ENCODE assay signal across 37 cellular contexts in the genomic region with DNA sequence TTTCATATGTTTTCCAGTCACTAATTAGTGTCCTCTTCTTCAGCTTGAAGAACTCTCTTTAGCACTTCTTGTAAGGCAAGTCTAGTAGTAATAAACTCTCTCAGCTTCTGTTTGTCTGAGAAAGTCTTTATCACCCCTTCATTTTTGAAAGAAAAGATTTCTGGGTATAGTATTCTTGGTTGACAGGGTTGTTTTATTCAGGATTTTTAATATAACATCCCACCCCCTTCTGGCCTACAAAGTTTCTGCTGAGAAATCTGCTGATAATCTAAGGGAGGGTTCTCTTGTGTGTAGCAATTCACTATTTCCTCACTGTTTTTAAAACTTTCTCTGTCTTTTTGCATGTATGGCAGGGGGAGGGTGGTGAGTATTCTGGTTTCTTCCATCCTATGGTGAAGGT. TPM values are rescaled to one million over a fixed set of nuclear protein-coding genes. Genes with fewer than 3 reads are reported as not detected.
"Had no signal": no experiment of that assay in that cellular context is flagged by ENCODE, and none has a peak within 500 bp of the region (broad histone marks: within the 10 kb centered on the region; RNA-seq: fewer than 3 reads in every experiment).

No MANE protein-coding gene starts in this region.

- H3K9me3 ChIP-seq: testis, uterus had no signal

- H3K36me3 ChIP-seq: neural progenitor cell, ovary, spleen, suprapubic skin, tibial artery, transverse colon, upper lobe of right lung, uterus had no signal

- H3K36me3 Mint-ChIP-seq: neural progenitor cell, type B pancreatic cell had no signal

- H3K79me2 ChIP-seq: parathyroid adenoma had no signal

- H3K4me2 ChIP-seq: neural progenitor cell, smooth muscle cell had no signal

- H3K27me3 ChIP-seq: neural progenitor cell, ovary, testis, tibial artery, upper lobe of right lung, uterus had no signal

- H3K9me3 Mint-ChIP-seq: type B pancreatic cell had no signal

- H3K4me3 Mint-ChIP-seq: naive thymus-derived CD4-positive, alpha-beta T cell; natural killer cell; nephron; neural progenitor cell; stimulated activated memory B cell treated with anti-CD40 and anti-IgM and Interleukin-4, amounts not matched to agents 10 μg/mL and 1 μg/mL and 100 μg/mL, for 72 hours; stimulated activated naive CD8-positive, alpha-beta T cell treated with anti-CD3 and anti-CD28 coated beads, Interleukin-15, amount 100 ng/mL, for 72 hours; type B pancreatic cell had no signal

- H3K4me1 ChIP-seq: parathyroid adenoma, psoas muscle, spleen, suprapubic skin, testis, tibial artery, transverse colon, upper lobe of right lung, uterus had no signal

- DNase-seq: naive thymus-derived CD4-positive, alpha-beta T cell; natural killer cell; occipital lobe; ovary; posterior cingulate gyrus; psoas muscle; right cardiac atrium; spleen; stimulated activated CD4-positive, alpha-beta T cell treated with anti-CD3 and anti-CD28 coated beads, Interleukin-12 subunit alpha, Interleukin-12 subunit beta, amount 100 ng/mL, for 4 hours; stimulated activated CD4-positive, alpha-beta T cell treated with anti-CD3 and anti-CD28 coated beads, Interleukin-1b, Interleukin-23, amount 100 ng/mL, for 48 hours; stimulated activated CD4-positive, alpha-beta T cell treated with anti-CD3 and anti-CD28 coated beads, Interleukin-4, amount 100 ng/mL, for 1 hour; stimulated activated CD4-positive, alpha-beta T cell treated with anti-CD3 and anti-CD28 coated beads, Interleukin-4, amount 100 ng/mL, for 4 hours; stimulated activated CD8-positive, alpha-beta memory T cell treated with anti-CD3 and anti-CD28 coated beads, Interleukin-4, amount 100 ng/mL, for 48 hours; stimulated activated naive CD4-positive, alpha-beta T cell; stimulated activated naive CD8-positive, alpha-beta T cell treated with anti-CD3 and anti-CD28 coated beads, Interleukin-15, amount 100 ng/mL, for 72 hours; stimulated activated naive CD8-positive, alpha-beta T cell treated with anti-CD3 and anti-CD28 coated beads, Interleukin-15, Interleukin-2, amounts not matched to agents 100 U/mL and 50 U/mL, for 24 hours; substantia nigra; testis; tibial artery; transverse colon; upper lobe of right lung; uterus had no signal

- H3K27ac ChIP-seq: neural progenitor cell, ovary, parathyroid adenoma, psoas muscle, skin epidermis, spleen, suprapubic skin, testis, tibial artery, transverse colon, upper lobe of right lung, uterus had no signal

- H3K27ac Mint-ChIP-seq: naive thymus-derived CD4-positive, alpha-beta T cell; natural killer cell; nephron; neural progenitor cell; progenitor cell of endocrine pancreas; stimulated activated memory B cell treated with anti-CD40 and anti-IgM and Interleukin-4, amounts not matched to agents 10 μg/mL and 1 μg/mL and 100 μg/mL, for 72 hours; stimulated activated naive CD8-positive, alpha-beta T cell treated with anti-CD3 and anti-CD28 coated beads, Interleukin-15, amount 100 ng/mL, for 72 hours; type B pancreatic cell had no signal

- H3K9ac ChIP-seq: neural progenitor cell, parathyroid adenoma had no signal

- H3K4me1 Mint-ChIP-seq: naive thymus-derived CD4-positive, alpha-beta T cell; natural killer cell; nephron; stimulated activated memory B cell treated with anti-CD40 and anti-IgM and Interleukin-4, amounts not matched to agents 10 μg/mL and 1 μg/mL and 100 μg/mL, for 72 hours; stimulated activated naive CD8-positive, alpha-beta T cell treated with anti-CD3 and anti-CD28 coated beads, Interleukin-15, amount 100 ng/mL, for 72 hours had no signal

- H3K4me3 ChIP-seq: neural progenitor cell, ovary, psoas muscle, skin epidermis, smooth muscle cell, spleen, suprapubic skin, testis, tibial artery, transverse colon, upper lobe of right lung, uterus had no signal

- H2AFZ ChIP-seq: neural progenitor cell, parathyroid adenoma had no signal

RNA-seq across cellular contexts. Expression of gene WFDC11, which starts 9.6 kb away (rescaled TPM):
- total RNA-seq: naive thymus-derived CD4-positive, alpha-beta T cell; natural killer cell; occipital lobe; osteoblast; ovary; progenitor cell of endocrine pancreas; psoas muscle; renal cortical epithelial cell; right cardiac atrium; sciatic nerve; smooth muscle cell; spleen; suprapubic skin; testis; transverse colon; upper lobe of right lung; urinary bladder; uterus had no signal
- polyA plus RNA-seq: naive thymus-derived CD4-positive, alpha-beta T cell; neural cell; ovary; psoas muscle; right cardiac atrium; smooth muscle cell; spleen; urinary bladder had no signal

RNA-seq across cellular contexts. Expression of gene WFDC13, which starts 22.2 kb away (rescaled TPM):
- total RNA-seq: naive thymus-derived CD4-positive, alpha-beta T cell; natural killer cell; occipital lobe; osteoblast; ovary; progenitor cell of endocrine pancreas; psoas muscle; renal cortical epithelial cell; right cardiac atrium; sciatic nerve; smooth muscle cell; spleen; suprapubic skin; testis; transverse colon; upper lobe of right lung; uterus had no signal
- polyA plus RNA-seq: naive thymus-derived CD4-positive, alpha-beta T cell; neural cell; ovary; psoas muscle; right cardiac atrium; smooth muscle cell; spleen had no signal

RNA-seq across cellular contexts. Expression of gene WFDC10B, which starts 25.2 kb away (rescaled TPM):
- total RNA-seq: naive thymus-derived CD4-positive, alpha-beta T cell; natural killer cell; occipital lobe; osteoblast; ovary; progenitor cell of endocrine pancreas; psoas muscle; renal cortical epithelial cell; right cardiac atrium; sciatic nerve; smooth muscle cell; spleen; suprapubic skin; upper lobe of right lung; urinary bladder; uterus had no signal
- polyA plus RNA-seq: naive thymus-derived CD4-positive, alpha-beta T cell; neural cell; psoas muscle; right cardiac atrium; smooth muscle cell; spleen had no signal

RNA-seq across cellular contexts. Expression of gene SPINT4, which starts 42.5 kb away (rescaled TPM):
- total RNA-seq: naive thymus-derived CD4-positive, alpha-beta T cell; natural killer cell; occipital lobe; osteoblast; ovary; progenitor cell of endocrine pancreas; psoas muscle; renal cortical epithelial cell; right cardiac atrium; sciatic nerve; smooth muscle cell; spleen; suprapubic skin; testis; transverse colon; upper lobe of right lung; urinary bladder; uterus had no signal
- polyA plus RNA-seq: naive thymus-derived CD4-positive, alpha-beta T cell; neural cell; ovary; psoas muscle; right cardiac atrium; smooth muscle cell; spleen; thymus; urinary bladder had no signal

RNA-seq across cellular contexts. Expression of gene WFDC9, which starts 48.6 kb away (rescaled TPM):
- total RNA-seq: naive thymus-derived CD4-positive, alpha-beta T cell; natural killer cell; occipital lobe; osteoblast; ovary; progenitor cell of endocrine pancreas; psoas muscle; renal cortical epithelial cell; right cardiac atrium; sciatic nerve; smooth muscle cell; spleen; suprapubic skin; testis; transverse colon; upper lobe of right lung; urinary bladder; uterus had no signal
- polyA plus RNA-seq: naive thymus-derived CD4-positive, alpha-beta T cell; neural cell; ovary; psoas muscle; right cardiac atrium; smooth muscle cell; spleen; thymus; urinary bladder had no signal
